In the genomic region with DNA sequence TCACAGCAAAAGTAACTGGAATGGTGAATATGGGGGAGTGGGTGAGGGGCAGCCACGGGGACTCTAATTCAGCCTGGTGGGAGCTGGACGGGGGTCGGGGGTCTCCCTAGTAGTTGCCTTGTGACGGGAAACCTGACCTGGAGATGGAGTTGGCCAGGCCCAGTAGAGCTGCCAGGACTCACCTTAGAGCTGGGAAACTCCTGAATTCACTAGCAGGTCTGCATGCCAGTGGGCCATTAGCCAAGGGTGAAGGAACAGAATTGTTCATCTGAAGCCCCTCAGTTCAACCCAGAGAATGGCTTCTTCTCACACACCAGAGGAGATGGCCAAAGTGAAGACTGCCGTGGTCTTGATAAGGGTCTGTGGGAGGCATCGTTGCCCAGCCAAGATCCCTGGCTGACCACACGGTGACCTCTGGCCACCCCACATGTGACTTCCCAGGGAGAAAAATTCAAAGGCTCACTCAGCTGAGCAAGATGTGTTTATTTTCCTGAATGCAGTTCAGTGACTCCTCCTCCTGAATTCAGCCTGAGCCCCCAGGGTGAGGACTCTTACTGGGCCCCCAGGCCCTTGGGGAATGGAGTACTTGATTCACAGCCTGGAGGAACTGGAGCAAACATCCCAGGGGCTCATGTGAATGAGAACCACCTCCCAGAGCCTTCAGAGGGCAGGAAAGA, we compare ENCODE assay signal across 17 cellular contexts. TPM values are rescaled to one million over a fixed set of nuclear protein-coding genes. Genes with fewer than 3 reads are reported as not detected.
A peak's percentile ranks its signal among the peaks of the same experiment; 100 is the strongest.
DNase-seq lines count a peak whose midpoint lies in the region; ATAC-seq, FAIRE-seq and TF ChIP-seq lines count a peak whose summit lies in the region.
"Had no signal": no experiment of that assay in that cellular context is flagged by ENCODE, and none has a peak within 500 bp of the region (broad histone marks: within the 10 kb centered on the region; RNA-seq: fewer than 3 reads in every experiment).

No MANE protein-coding gene starts in this region.

- H4K20me1 ChIP-seq in HepG2 (ENCODE audit: insufficient read depth, low read length), result no peaks in the 10 kb centered on the region

- no peak overlapping the region for H2AFZ ChIP-seq in HepG2 (ENCODE audit: low read length)

- no peak overlapping the region for H3K4me3 Mint-ChIP-seq in naive thymus-derived CD8-positive, alpha-beta T cell
- H3K4me3 Mint-ChIP-seq: activated T-helper 17 cell treated with anti-CD3 and anti-CD28 coated beads, Interleukin-2, amount 50 U/mL, for 72 hours; central memory CD8-positive, alpha-beta T cell; T-helper 17 cell had no signal

- TF ChIP-seq EP300 in HepG2 (IDR thresholded peaks at IDR 0.05; ENCODE audit: low read depth in 2 of 2, low read length in 2 of 2) (no peak), HepG2 (CRISPR knock-in tag; IDR thresholded peaks at IDR 0.05; ENCODE audit: borderline replicate concordance) (no peak)

- no peak for ATAC-seq in HepG2
- ATAC-seq in naive thymus-derived CD8-positive, alpha-beta T cell, result no peak
- ATAC-seq: activated T-helper 17 cell treated with anti-CD3 and anti-CD28 coated beads, Interleukin-2, amount 50 U/mL, for 72 hours; T-helper 17 cell had no signal

- no peak overlapping the region for H3K27ac ChIP-seq in liver (ENCODE audit: low read depth in 1 of 2, low read length in 2 of 2)
- H3K27ac ChIP-seq in HepG2 (ENCODE audit: extremely low read length, insufficient read depth, low read length), result no peak overlapping the region
- H3K27ac ChIP-seq in cingulate gyrus (ENCODE audit: low read depth, low read length), result peak overlapping the region; percentile 29
- H3K27ac ChIP-seq: epithelial cell of prostate, neutrophil had no signal

- no peak overlapping the region for H3K4me2 ChIP-seq in HepG2 (ENCODE audit: low read depth, low read length)

- H3K9me3 Mint-ChIP-seq in naive thymus-derived CD8-positive, alpha-beta T cell, result peaks cover 0 to 11% (median 0%) of the 10 kb centered on the region in 9 donors
- H3K9me3 Mint-ChIP-seq: activated T-helper 17 cell treated with anti-CD3 and anti-CD28 coated beads, Interleukin-2, amount 50 U/mL, for 72 hours; central memory CD8-positive, alpha-beta T cell had no signal

- H3K27me3 ChIP-seq in liver (ENCODE audit: control insufficient read depth in 4 of 4, insufficient read depth in 4 of 4, low read length in 3 of 4) (no peaks in the 10 kb centered on the region), HepG2 (ENCODE audit: control insufficient read depth in 1 of 2, insufficient read depth in 2 of 2, low read length in 2 of 2) (no peaks in the 10 kb centered on the region)
- H3K27me3 ChIP-seq: neutrophil, transverse colon had no signal

- POLR2A ChIA-PET in HepG2 (lab: Yijun Ruan, JAX), result no interaction called here
- POLR2A ChIA-PET in naive thymus-derived CD8-positive, alpha-beta T cell (lab: Charles Lee), result no interaction called here

- 70% methylated on average over 7 of the region's 7 CpGs for WGBS in liver
- WGBS in HepG2 (ENCODE audit: low lambda C conversion rate), result 98% methylated on average over 5 of the region's 7 CpGs

- BruUV-seq in HepG2 (replicated peaks; lab: Mats Ljungman, UMichigan), result no TSS peak

- H3K4me3 ChIP-seq in liver (ENCODE audit: low read depth in 1 of 3, low read length in 3 of 3) (no peak overlapping the region), HepG2 (replicated peaks in 1 of 3; ENCODE audit: insufficient read depth in 1 of 3, low read depth in 2 of 3, low read length in 3 of 3) (no peak overlapping the region)
- H3K4me3 ChIP-seq: transverse colon had no signal

- in situ Hi-C loops in HepG2 (cut with HindIII; ENCODE audit: extremely low pct_ligation_motif_present, low pct_unique_long_range_greater_than_20kb), result no loop called here

- TF ChIP-seq RAD21 in liver (IDR thresholded peaks at IDR 0.05) (no peak), HepG2 (CRISPR knock-in tag; IDR thresholded peaks at IDR 0.05) (no peak)

- TF ChIP-seq POLR2A in HepG2 (IDR thresholded peaks at IDR 0.05; ENCODE audit: insufficient read depth in 1 of 2, low read depth in 2 of 2, low read length in 2 of 2), result no peak

- H3K4me1 ChIP-seq in liver (ENCODE audit: control insufficient read depth in 4 of 4, insufficient read depth in 4 of 4, low read length in 3 of 4) (peaks cover 0 to 6% (median 2%) of the 10 kb centered on the region in 4 donors), HepG2 (ENCODE audit: insufficient read depth, low read length) (peaks cover 9% of the 10 kb centered on the region)

- intact Hi-C loops in HepG2 (cut with micrococcal nuclease; ENCODE audit: unreplicated experiment), result no loop called here

- H3K36me3 ChIP-seq in liver (ENCODE audit: control insufficient read depth in 4 of 4, insufficient read depth in 3 of 4, low read depth in 1 of 4, low read length in 3 of 4) (peaks cover 3 to 27% (median 14%) of the 10 kb centered on the region in 4 donors), HepG2 (replicated peaks in 1 of 2; ENCODE audit: control insufficient read depth in 1 of 2, insufficient read depth in 2 of 2, low read length in 2 of 2) (peaks cover 5 to 63% of the 10 kb centered on the region in 2 experiments)
- H3K36me3 ChIP-seq: neutrophil, transverse colon had no signal

- no peak overlapping the region for H3K27ac Mint-ChIP-seq in naive thymus-derived CD8-positive, alpha-beta T cell
- H3K27ac Mint-ChIP-seq: activated T-helper 17 cell treated with anti-CD3 and anti-CD28 coated beads, Interleukin-2, amount 50 U/mL, for 72 hours; T-helper 17 cell had no signal

- no peak for TF ChIP-seq CTCF in liver (IDR thresholded peaks at IDR 0.05; ENCODE audit: low read depth, low read length, missing input control)
- TF ChIP-seq CTCF in HepG2 (CRISPR knock-in tag; IDR thresholded peaks at IDR 0.05), result no peak
- no peak for TF ChIP-seq CTCF in GM10266 (IDR thresholded peaks at IDR 0.05; ENCODE audit: control insufficient read depth, insufficient read depth, low read depth, missing control alignments)

- H3K9me3 ChIP-seq in liver (ENCODE audit: control insufficient read depth in 4 of 4, low read length in 3 of 4) (no peaks in the 10 kb centered on the region), HepG2 (ENCODE audit: low read length) (no peaks in the 10 kb centered on the region)
- H3K9me3 ChIP-seq: neutrophil had no signal

- no peaks in the 10 kb centered on the region for H3K36me3 Mint-ChIP-seq in naive thymus-derived CD8-positive, alpha-beta T cell

- CTCF ChIA-PET in HepG2 (lab: Yijun Ruan, JAX; ENCODE audit: low intra/inter-chr PET ratio, low total read pairs), result no interaction called here

- no peak for FAIRE-seq in HepG2 (lab: Jason Lieb, UNC)

- peaks cover 2 to 16% (median 4%) of the 10 kb centered on the region in 5 donors for H3K27me3 Mint-ChIP-seq in naive thymus-derived CD8-positive, alpha-beta T cell
- H3K27me3 Mint-ChIP-seq: activated T-helper 17 cell treated with anti-CD3 and anti-CD28 coated beads, Interleukin-2, amount 50 U/mL, for 72 hours had no signal

- H3K79me2 ChIP-seq in HepG2 (ENCODE audit: insufficient read depth, low read length), result peaks cover 2% of the 10 kb centered on the region

- no peaks in the 10 kb centered on the region for H3K4me1 Mint-ChIP-seq in naive thymus-derived CD8-positive, alpha-beta T cell
- H3K4me1 Mint-ChIP-seq: activated T-helper 17 cell treated with anti-CD3 and anti-CD28 coated beads, Interleukin-2, amount 50 U/mL, for 72 hours; central memory CD8-positive, alpha-beta T cell; T-helper 17 cell had no signal

- DNase-seq in HepG2 (ENCODE audit: low spot score), result no peak
- DNase-seq in mesenteric fat pad (ENCODE audit: low spot score), result peak; percentile 49
- DNase-seq in activated T-cell treated with anti-CD3 and anti-CD28 coated beads for 4 hours, result no peak
- no peak for DNase-seq in GM10266 (ENCODE audit: extremely low spot score)
- no peak for DNase-seq in naive thymus-derived CD8-positive, alpha-beta T cell
- no peak for DNase-seq in stimulated activated CD4-positive, alpha-beta T cell treated with anti-CD3 and anti-CD28 coated beads, Interleukin-12 subunit alpha, Interleukin-12 subunit beta, amount 100 ng/mL, for 4 hours
- DNase-seq: activated CD4-positive, alpha-beta T cell treated with anti-CD3 and anti-CD28 coated beads, Interleukin-2, amount 50 U/mL, for 48 hours; DMS53; RPMI8226; T-helper 17 cell; transverse colon had no signal

- H3K9ac ChIP-seq in liver (ENCODE audit: low read depth in 1 of 2, low read length in 2 of 2) (no peak overlapping the region), HepG2 (ENCODE audit: insufficient read depth, low read depth, low read length) (no peak overlapping the region)

TF ChIP-seq in liver, 16 proteins besides CTCF, POLR2A, EP300 and RAD21 (continues in another document):
- TF ChIP-seq NR2F2 (IDR thresholded peaks at IDR 0.05), result no peak
- no peak for TF ChIP-seq EGR1 (IDR thresholded peaks at IDR 0.05; ENCODE audit: low read depth in 2 of 2)

TF ChIP-seq in HepG2, 621 proteins besides CTCF, POLR2A, EP300 and RAD21 (continues in another document):
- no peak for TF ChIP-seq TGIF2 (CRISPR knock-in tag; IDR thresholded peaks at IDR 0.05)
- TF ChIP-seq IKZF1 (IDR thresholded peaks at IDR 0.05), result no peak

RNA-seq across cellular contexts. Expression of gene MOCOS, which starts 25.1 kb away (rescaled TPM):
- 10 to 100 TPM in 1 of 2 donors, 1 to 10 TPM in 1; 1.9 to 27.0 TPM for total RNA-seq in liver
- polyA plus RNA-seq in liver, result 10 to 100 TPM; 13.0 to 20.9 TPM
- total RNA-seq in HepG2 (2016; rRNA removed; fragmentation: Illumina TruSeq; extraction: Trizol), result 15.4 and 20.0 TPM in 2 replicates
- total RNA-seq in HepG2 (2016; cell fraction: cytosol; rRNA removed; fragmentation: Illumina TruSeq; extraction: Trizol; ENCODE audit: low read depth), result 6.6 TPM in 2 replicates
- 16.3 and 19.1 TPM in 2 replicates for total RNA-seq in HepG2 (2016; cell fraction: insoluble cytoplasmic fraction; rRNA removed; fragmentation: Illumina TruSeq; extraction: Trizol)
- total RNA-seq in HepG2 (2016; cell fraction: membrane; rRNA removed; fragmentation: Illumina TruSeq; extraction: Trizol), result 9.0 TPM in 2 replicates
- total RNA-seq in HepG2 (2016; cell fraction: nucleus; rRNA removed; fragmentation: Illumina TruSeq; extraction: Trizol), result 10.5 and 13.5 TPM in 2 replicates
- 7.7 and 10.1 TPM in 2 replicates for polyA plus RNA-seq in HepG2 (2011; rRNA removed)
- 6.0 and 7.8 TPM in 2 replicates for polyA plus RNA-seq in HepG2 (2011; cell fraction: cytosol; rRNA removed)
- 9.4 and 10.7 TPM in 2 replicates for polyA plus RNA-seq in HepG2 (2011; cell fraction: nucleus; rRNA removed)
- 7.5 and 8.7 TPM in 2 replicates for polyA plus RNA-seq in HepG2 (2012)
- 2.9 and 3.1 TPM in 2 replicates for polyA plus RNA-seq in HepG2 (2016; cell fraction: cytosol; fragmentation: Illumina TruSeq; extraction: Trizol; ENCODE audit: low read depth)
- polyA plus RNA-seq in HepG2 (2016; cell fraction: insoluble cytoplasmic fraction; fragmentation: Illumina TruSeq; extraction: Trizol; ENCODE audit: low read depth), result 21.6 and 25.3 TPM in 2 replicates
- polyA plus RNA-seq in HepG2 (2016; cell fraction: membrane; fragmentation: Illumina TruSeq; extraction: Trizol; ENCODE audit: low read depth), result 7.1 and 8.1 TPM in 2 replicates
- 13.4 and 18.9 TPM in 2 replicates for polyA plus RNA-seq in HepG2 (2016; cell fraction: nucleus; fragmentation: Illumina TruSeq; extraction: Trizol; ENCODE audit: insufficient read depth, low read depth)
- 28.6 and 205 TPM in 2 replicates for polyA minus RNA-seq in HepG2 (2011; rRNA and poly(A)+ RNA removed; ENCODE audit: low replicate concordance)
- 9.8 and 12.9 TPM in 2 replicates for polyA minus RNA-seq in HepG2 (2011; cell fraction: cytosol; rRNA and poly(A)+ RNA removed)
- polyA minus RNA-seq in HepG2 (2011; cell fraction: nucleus; rRNA and poly(A)+ RNA removed), result 16.5 and 21.5 TPM in 2 replicates
- 5.8 TPM for total RNA-seq in mesenteric fat pad
- total RNA-seq in naive thymus-derived CD8-positive, alpha-beta T cell, result under 1 TPM; 0.08 to 0.16 TPM
- polyA plus RNA-seq in naive thymus-derived CD8-positive, alpha-beta T cell, result not detected
